ENCODE assay signal across 1 cellular context in genomic region chr19:8396563-8397203, GRCh38.
TF ChIP-seq lines count a peak whose summit lies in the region.

No MANE protein-coding gene starts in this region.

TF ChIP-seq in GM23338, 12 proteins besides CTCF, POLR2A, EP300 and RAD21 (continued from another document):
- no peak for TF ChIP-seq ETS1 (IDR thresholded peaks at IDR 0.05)
